15 cellular contexts compared by ENCODE assay signal in the genomic region with DNA sequence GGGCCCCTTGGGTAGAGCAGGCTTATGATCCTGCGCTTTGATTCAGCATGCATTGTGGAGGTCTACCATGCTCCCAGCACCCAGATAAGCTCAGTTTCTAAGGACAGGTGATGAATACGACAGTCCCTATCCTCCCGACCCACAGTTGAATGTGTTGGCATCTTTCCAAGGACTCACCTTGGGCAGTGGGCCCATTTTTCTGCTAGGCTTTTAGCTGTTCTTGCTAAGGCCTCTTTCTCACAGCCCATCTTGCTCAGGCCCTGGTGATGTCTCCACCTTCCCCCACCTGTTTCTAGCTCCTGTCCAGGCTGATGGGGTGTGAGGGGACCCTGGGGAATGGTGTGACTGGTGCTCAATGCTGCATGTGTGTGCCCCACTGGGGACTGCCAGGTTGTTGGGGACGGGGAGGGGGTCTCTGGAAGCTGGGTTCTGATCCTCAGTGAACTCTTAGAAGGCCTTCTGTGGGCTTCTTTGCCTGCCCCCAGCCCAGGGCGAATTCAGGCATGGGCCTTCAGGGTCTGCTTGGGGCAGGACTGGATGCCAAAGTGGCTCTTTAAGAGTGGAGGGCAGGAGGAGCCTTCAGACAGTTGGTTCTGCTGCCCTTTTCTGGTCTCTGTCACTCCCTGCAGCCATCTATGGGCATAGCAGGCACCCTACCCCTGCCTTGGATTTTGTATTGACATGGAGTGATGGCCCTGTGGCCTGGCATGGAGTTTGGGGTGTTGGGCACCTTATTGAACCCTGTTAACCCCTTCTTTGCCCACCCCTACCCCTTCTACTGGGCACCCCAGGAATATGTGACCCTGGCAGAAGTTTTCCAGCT. TPM values are rescaled to one million over a fixed set of nuclear protein-coding genes. Genes with fewer than 3 reads are reported as not detected.
DNase-seq lines count a peak whose midpoint lies in the region; ATAC-seq, FAIRE-seq and TF ChIP-seq lines count a peak whose summit lies in the region.
"Had no signal": no experiment of that assay in that cellular context is flagged by ENCODE, and none has a peak within 500 bp of the region (broad histone marks: within the 10 kb centered on the region; RNA-seq: fewer than 3 reads in every experiment).

No MANE protein-coding gene starts in this region.

- H3K4me2 ChIP-seq in GM12878 (ENCODE audit: control insufficient read depth, insufficient read depth) (no peak overlapping the region), Karpas-422 (ENCODE audit: low read depth, low read length, poor library complexity, severe bottlenecking) (no peak overlapping the region)

- H3K4me1 ChIP-seq in GM12878 (ENCODE audit: control insufficient read depth, insufficient read depth, low read length) (no peaks in the 10 kb centered on the region), muscle layer of colon (ENCODE audit: insufficient read depth, low read length) (peaks cover 22% of the 10 kb centered on the region), tibial nerve (peaks cover 0 to 53% (median 11%) of the 10 kb centered on the region in 4 donors), Karpas-422 (ENCODE audit: low read length) (no peaks in the 10 kb centered on the region)

- no TSS peak for BruUV-seq in GM12878 (replicated peaks; lab: Mats Ljungman, UMichigan)

- no peaks in the 10 kb centered on the region for H3K36me3 Mint-ChIP-seq in naive thymus-derived CD8-positive, alpha-beta T cell
- H3K36me3 Mint-ChIP-seq: CD4-positive, alpha-beta memory T cell had no signal

- TF ChIP-seq EP300 in GM12878 (IDR thresholded peaks at IDR 0.05; ENCODE audit: borderline replicate concordance in 1 of 2, control insufficient read depth in 1 of 2, low read depth in 2 of 2, low read length in 2 of 2), result no peak
- TF ChIP-seq EP300 in tibial nerve (IDR thresholded peaks at IDR 0.05), result no peak

- no peaks in the 10 kb centered on the region for H3K27me3 Mint-ChIP-seq in naive thymus-derived CD8-positive, alpha-beta T cell
- H3K27me3 Mint-ChIP-seq: CD4-positive, alpha-beta memory T cell; progenitor cell of endocrine pancreas had no signal

- intact Hi-C loops in GM12878 (cut with micrococcal nuclease; ENCODE audit: unreplicated experiment), result no loop called here

- in situ Hi-C loops in GM12878 (cut with MboI), result no loop called here

- H2AFZ ChIP-seq in GM12878 (ENCODE audit: control insufficient read depth, low read depth, low read length), result no peak overlapping the region
- H2AFZ ChIP-seq in Karpas-422 (ENCODE audit: low read length), result no peak overlapping the region

- CTCF ChIA-PET in GM12878 (lab: Yijun Ruan, JAX), result no interaction called here

- no peaks in the 10 kb centered on the region for H4K20me1 ChIP-seq in GM12878 (ENCODE audit: control insufficient read depth, insufficient read depth)
- H4K20me1 ChIP-seq in Karpas-422 (ENCODE audit: insufficient read depth, low read depth, low read length), result no peaks in the 10 kb centered on the region

- no peak overlapping the region for H3K4me3 Mint-ChIP-seq in naive thymus-derived CD8-positive, alpha-beta T cell
- H3K4me3 Mint-ChIP-seq: CD4-positive, alpha-beta memory T cell had no signal

- TF ChIP-seq CTCF in GM12878 (IDR thresholded peaks at IDR 0.05 in 2 of 3, conservative IDR thresholded peaks at IDR 0.05 in 1 of 3; ENCODE audit: control insufficient read depth in 2 of 3, extremely low read depth in 1 of 3, insufficient read depth in 1 of 3, low read depth in 3 of 3, low read length in 3 of 3), result peak in 1 of 3 experiments; percentile 1; a peak in 1 of 6 replicates
- peak in 1 of 5 experiments; percentile 23 for TF ChIP-seq CTCF in tibial nerve (IDR thresholded peaks at IDR 0.05)

- 0 out of 3 replicates have a peak, but pooled peaks have one; percentile 29 for ATAC-seq in GM12878
- no peak for ATAC-seq in naive thymus-derived CD8-positive, alpha-beta T cell

- H3K27me3 ChIP-seq in GM12878 (replicated peaks in 1 of 2; ENCODE audit: control insufficient read depth in 2 of 2, insufficient read depth in 2 of 2, low read length in 1 of 2) (peaks cover 3 to 4% of the 10 kb centered on the region in 2 experiments), muscle layer of colon (ENCODE audit: control insufficient read depth in 1 of 2, insufficient read depth in 2 of 2, low read length in 2 of 2) (no peaks in the 10 kb centered on the region), tibial nerve (no peaks in the 10 kb centered on the region), Karpas-422 (ENCODE audit: low read length) (no peaks in the 10 kb centered on the region)
- H3K27me3 ChIP-seq: stomach had no signal

- H3K79me2 ChIP-seq in GM12878 (ENCODE audit: control insufficient read depth, insufficient read depth, low read length) (no peaks in the 10 kb centered on the region), Karpas-422 (ENCODE audit: low read length) (no peaks in the 10 kb centered on the region)

- 22% methylated on average over 5 of the region's 5 CpGs for WGBS in GM12878 (ENCODE audit: insufficient coverage, insufficient replicate concordance, low lambda C conversion rate, missing lambda C conversion rate)
- WGBS in tibial nerve, 2 donors, result 54 to 70% methylated on average over 4 to 5 of the region's 5 CpGs

- FAIRE-seq in GM12878 (lab: Jason Lieb, UNC), result no peak
- FAIRE-seq: H54 had no signal

- H3K9ac ChIP-seq in GM12878 (ENCODE audit: control insufficient read depth, insufficient read depth, low read length) (no peak overlapping the region), muscle layer of colon (ENCODE audit: low read length) (no peak overlapping the region), Karpas-422 (ENCODE audit: low read length) (no peak overlapping the region)

- H3K9me3 Mint-ChIP-seq in naive thymus-derived CD8-positive, alpha-beta T cell, result no peaks in the 10 kb centered on the region
- H3K9me3 Mint-ChIP-seq: CD4-positive, alpha-beta memory T cell had no signal

- peaks cover 0 to 4% (median 2%) of the 10 kb centered on the region in 4 donors for H3K4me1 Mint-ChIP-seq in naive thymus-derived CD8-positive, alpha-beta T cell
- H3K4me1 Mint-ChIP-seq: CD4-positive, alpha-beta memory T cell had no signal

- H3K27ac ChIP-seq in GM12878 (ENCODE audit: control insufficient read depth, insufficient read depth) (no peak overlapping the region), muscle layer of colon (ENCODE audit: low read depth, low read length) (peak overlapping the region; percentile 9), tibial nerve (peak overlapping the region in 2 of 4 donors; percentile 14 to 49), Karpas-422 (ENCODE audit: low read length) (no peak overlapping the region)

- TF ChIP-seq RAD21 in GM12878 (IDR thresholded peaks at IDR 0.05; ENCODE audit: insufficient read depth, low read depth, low read length), result no peak

- POLR2A ChIA-PET in GM12878 (lab: Charles Lee), result no interaction called here
- POLR2A ChIA-PET in naive thymus-derived CD8-positive, alpha-beta T cell (lab: Charles Lee), result interaction anchor here (0.5 to 0.6 kb wide), 2 partner anchors 76 to 184 kb away, joined by 3 to 4 read pairs; no protein-coding TSS in a partner anchor

- RAD21 ChIA-PET in GM12878 (lab: Charles Lee; ENCODE audit: unreplicated experiment), result no interaction called here

- TF ChIP-seq POLR2A in GM12878 (IDR thresholded peaks at IDR 0.05; ENCODE audit: low read depth, low read length), result no peak
- TF ChIP-seq POLR2A in tibial nerve (IDR thresholded peaks at IDR 0.05), result no peak

- H3K4me3 ChIP-seq in GM12878 (no peak overlapping the region), muscle layer of colon (ENCODE audit: low read depth in 1 of 2, low read length in 2 of 2) (peak overlapping the region in 1 of 2 donors; percentile 6), tibial nerve (no peak overlapping the region), Karpas-422 (ENCODE audit: low read length) (no peak overlapping the region)
- H3K4me3 ChIP-seq: stomach had no signal

- SMC1A ChIA-PET in GM12878 (lab: Charles Lee; ENCODE audit: uncharacterized antibody, unreplicated experiment), result no interaction called here

- H3K27ac Mint-ChIP-seq in naive thymus-derived CD8-positive, alpha-beta T cell, result no peak overlapping the region
- H3K27ac Mint-ChIP-seq: progenitor cell of endocrine pancreas had no signal

- H3K9me3 ChIP-seq in GM12878 (replicated peaks; ENCODE audit: control insufficient read depth, insufficient read depth, low read length), result no peaks in the 10 kb centered on the region
- H3K9me3 ChIP-seq in muscle layer of colon (ENCODE audit: low read length), result no peaks in the 10 kb centered on the region
- H3K9me3 ChIP-seq in tibial nerve, result no peaks in the 10 kb centered on the region
- no peaks in the 10 kb centered on the region for H3K9me3 ChIP-seq in Karpas-422 (ENCODE audit: low read length)
- H3K9me3 ChIP-seq: stomach had no signal

- H3K36me3 ChIP-seq in GM12878 (ENCODE audit: control insufficient read depth in 2 of 2, insufficient read depth in 2 of 2, low read length in 1 of 2), result no peaks in the 10 kb centered on the region
- peaks cover 67% of the 10 kb centered on the region for H3K36me3 ChIP-seq in muscle layer of colon (ENCODE audit: insufficient read depth, low read length)
- H3K36me3 ChIP-seq in tibial nerve, result peaks cover 4 to 99% (median 7%) of the 10 kb centered on the region in 3 donors
- H3K36me3 ChIP-seq in Karpas-422 (ENCODE audit: insufficient read depth, low read length), result no peaks in the 10 kb centered on the region

- DNase-seq in DMS79 treated with DMSO at 0.1 percent for 48 hours (lab: John Stamatoyannopoulos, UW), result peak; percentile 37
- peak; percentile 57 for DNase-seq in NCI-H2029 treated with DMSO at 0.1 percent for 48 hours (lab: John Stamatoyannopoulos, UW)
- DNase-seq in GM12878 (ENCODE audit: low read depth, low spot score), result no peak
- DNase-seq in GDM1 (lab: John Stamatoyannopoulos, UW), result no peak
- no peak for DNase-seq in naive thymus-derived CD8-positive, alpha-beta T cell
- no peak for DNase-seq in tibial nerve (ENCODE audit: low spot score in 2 of 2)
- DNase-seq in Karpas-422, result no peak
- DNase-seq: CD4-positive, alpha-beta memory T cell; NCI-H187 treated with DMSO at 0.1 percent for 48 hours; stimulated activated CD4-positive, alpha-beta T cell treated with anti-CD3 and anti-CD28 coated beads, Interleukin-1b, Interleukin-23, amount 100 ng/mL, for 48 hours; stomach had no signal

- H3K9me2 ChIP-seq in Karpas-422 (replicated peaks; ENCODE audit: insufficient read depth, low read length), result no peaks in the 10 kb centered on the region

RNA-seq across cellular contexts. Expression of gene PHLDB1, which starts 33.1 kb away (rescaled TPM):
- 0.22 and 0.46 TPM in 2 replicates for total RNA-seq in GM12878 (2013; cell fraction: nucleolus; rRNA removed)
- total RNA-seq in GM12878 (2014; rRNA removed) (0.06 TPM in 1 of 2 replicates, not detected in the other), GM12878 (2014; rRNA removed; fragmentation: Illumina TruSeq; extraction: Trizol) (not detected in 2 replicates), GM12878 (2021) (0.23 and 0.27 TPM in 2 replicates), tibial nerve (100 to 1,000 TPM; 299 to 365 (median 323) TPM)
- not detected for polyA plus RNA-seq in GM12878 (2011; ENCODE audit: low read depth)
- polyA plus RNA-seq in GM12878 (2011; rRNA removed) (0.19 and 0.20 TPM in 2 replicates), GM12878 (2014; fragmentation: Illumina TruSeq; extraction: Trizol) (0.03 TPM in 1 of 2 replicates, not detected in the other), GM12878 (2014; fragmentation: Nextera tagmentation; extraction: Ambion mirVana) (not detected), GM12878 (2014; rRNA removed) (not detected in 2 replicates), GM12878 (2016; fragmentation: Nextera tagmentation; extraction: Ambion mirVana) (under 1 TPM; 0.17 to 0.26 TPM)
- 0.06 and 0.12 TPM in 2 replicates for polyA plus RNA-seq in GM12878 (2011; cell fraction: cytosol; rRNA removed)
- 0.35 and 0.52 TPM in 2 replicates for polyA plus RNA-seq in GM12878 (2011; cell fraction: nucleus; rRNA removed)
- polyA plus RNA-seq in GM12878 (2012), result 0.08 TPM in 1 of 2 replicates, not detected in the other
- polyA minus RNA-seq in GM12878 (2011; rRNA and poly(A)+ RNA removed), result 0.52 and 0.66 TPM in 2 replicates
- not detected in 2 replicates for polyA minus RNA-seq in GM12878 (2011; cell fraction: cytosol; rRNA and poly(A)+ RNA removed)
- polyA minus RNA-seq in GM12878 (2011; cell fraction: nucleus; rRNA and poly(A)+ RNA removed), result 0.12 and 0.77 TPM in 2 replicates
- 1 to 10 TPM; 3.0 to 4.1 TPM for total RNA-seq in naive thymus-derived CD8-positive, alpha-beta T cell
- under 1 TPM in 2 of 3 donors, not detected in 1; 0.07 to 0.46 TPM for polyA plus RNA-seq in naive thymus-derived CD8-positive, alpha-beta T cell
- total RNA-seq in Karpas-422 (2014; rRNA removed; shearing (Covaris generic); ENCODE audit: low replicate concordance), result 0.19 TPM in 1 of 2 replicates, not detected in the other

RNA-seq across cellular contexts. Expression of gene TREH, which starts 38.9 kb away (rescaled TPM):
- total RNA-seq in GM12878 (2013; cell fraction: nucleolus; rRNA removed), result not detected in 2 replicates
- total RNA-seq in GM12878 (2014; rRNA removed), result not detected in 2 replicates
- total RNA-seq in GM12878 (2014; rRNA removed; fragmentation: Illumina TruSeq; extraction: Trizol), result not detected in 2 replicates
- total RNA-seq in GM12878 (2021), result not detected in 2 replicates
- not detected for polyA plus RNA-seq in GM12878 (2011; ENCODE audit: low read depth)
- polyA plus RNA-seq in GM12878 (2011; rRNA removed), result not detected in 2 replicates
- not detected in 2 replicates for polyA plus RNA-seq in GM12878 (2011; cell fraction: cytosol; rRNA removed)
- not detected in 2 replicates for polyA plus RNA-seq in GM12878 (2011; cell fraction: nucleus; rRNA removed)
- polyA plus RNA-seq in GM12878 (2012), result not detected in 2 replicates
- polyA plus RNA-seq in GM12878 (2014; fragmentation: Illumina TruSeq; extraction: Trizol), result not detected in 2 replicates
- polyA plus RNA-seq in GM12878 (2014; fragmentation: Nextera tagmentation; extraction: Ambion mirVana), result not detected
- polyA plus RNA-seq in GM12878 (2014; rRNA removed), result not detected in 2 replicates
- not detected for polyA plus RNA-seq in GM12878 (2016; fragmentation: Nextera tagmentation; extraction: Ambion mirVana)
- polyA minus RNA-seq in GM12878 (2011; rRNA and poly(A)+ RNA removed), result not detected in 2 replicates
- polyA minus RNA-seq in GM12878 (2011; cell fraction: cytosol; rRNA and poly(A)+ RNA removed), result not detected in 2 replicates
- polyA minus RNA-seq in GM12878 (2011; cell fraction: nucleus; rRNA and poly(A)+ RNA removed), result not detected in 2 replicates
- not detected for total RNA-seq in naive thymus-derived CD8-positive, alpha-beta T cell
- not detected for polyA plus RNA-seq in naive thymus-derived CD8-positive, alpha-beta T cell
- total RNA-seq in tibial nerve, result not detected
- total RNA-seq in Karpas-422 (2014; rRNA removed; shearing (Covaris generic); ENCODE audit: low replicate concordance), result not detected in 2 replicates
- total RNA-seq: CD4-positive, alpha-beta memory T cell; glomerular endothelial cell; progenitor cell of endocrine pancreas had no signal
- polyA plus RNA-seq: CD4-positive, alpha-beta memory T cell had no signal

Comparison
In these comparisons a context has a peak if more than half of its experiments do, and no peak if none do; other contexts are left out.
1. DNase-seq: peak in DMS79 treated with DMSO at 0.1 percent for 48 hours (single experiment) and NCI-H2029 treated with DMSO at 0.1 percent for 48 hours (single experiment); none in GM12878 (single experiment), GDM1 (single experiment), naive thymus-derived CD8-positive, alpha-beta T cell (0 of 10), tibial nerve (0 of 2) and Karpas-422 (single experiment).
2. RNA of gene PHLDB1, which starts 33.1 kb away (total RNA-seq): 299 to 365 TPM in tibial nerve; 3.0 to 4.1 TPM in naive thymus-derived CD8-positive, alpha-beta T cell, 0.19 TPM in Karpas-422 and 0.06 to 0.46 TPM in GM12878; every median in the first group is over 10 times any median in the second.